ENCODE assay signal across 16 cellular contexts in genomic region chr17:6643460-6644125, GRCh38. TPM values are rescaled to one million over a fixed set of nuclear protein-coding genes. Genes with fewer than 3 reads are reported as not detected.
DNase-seq lines count a peak whose midpoint lies in the region; ATAC-seq and TF ChIP-seq lines count a peak whose summit lies in the region.
"Had no signal": no experiment of that assay in that cellular context is flagged by ENCODE, and none has a peak within 500 bp of the region (broad histone marks: within the 10 kb centered on the region; RNA-seq: fewer than 3 reads in every experiment).

No MANE protein-coding gene starts in this region.

- no peaks in the 10 kb centered on the region for H3K9me3 ChIP-seq in MG63
- H3K9me3 ChIP-seq in right atrium auricular region = no peaks in the 10 kb centered on the region
- no peaks in the 10 kb centered on the region for H3K9me3 ChIP-seq in left lung
- H3K9me3 ChIP-seq in H9 (ENCODE audit: control insufficient read depth, low read depth, low read length) = no peaks in the 10 kb centered on the region
- H3K9me3 ChIP-seq: heart right ventricle, lower lobe of right lung had no signal

- no peaks in the 10 kb centered on the region for H3K9me3 Mint-ChIP-seq in activated CD4-positive, alpha-beta T cell treated with anti-CD3 and anti-CD28 coated beads for 36 hours (ENCODE audit: low read depth)
- no peaks in the 10 kb centered on the region for H3K9me3 Mint-ChIP-seq in activated CD4-positive, alpha-beta T cell treated with anti-CD3 and anti-CD28 coated beads, Interleukin-2, amount 10 ng/mL, durations not matched to agents 7 days and 5 days
- no peaks in the 10 kb centered on the region for H3K9me3 Mint-ChIP-seq in H9

- H3K79me2 ChIP-seq in H9 (ENCODE audit: insufficient read depth, low read length) = peaks cover 2% of the 10 kb centered on the region; the same call in 1 of the 2 replicates

- H3T11ph ChIP-seq in H9 (ENCODE audit: low read length) = no peak overlapping the region

- no peak overlapping the region for H2BK120ac ChIP-seq in H9 (ENCODE audit: low read depth, low read length, poor library complexity, severe bottlenecking)

- H3K4me1 ChIP-seq in right atrium auricular region (peaks cover 0 to 47% of the 10 kb centered on the region in 2 donors), left lung (peaks cover 4 to 33% of the 10 kb centered on the region in 2 donors), H9 (ENCODE audit: insufficient read depth, low read length) (no peaks in the 10 kb centered on the region)

- H4K8ac ChIP-seq in H9 (replicated peaks; ENCODE audit: insufficient read length, low read depth, low read length) = no peak overlapping the region

- H4K5ac ChIP-seq in H9 (ENCODE audit: insufficient read length, low read depth, low read length) = no peak overlapping the region

- no peak overlapping the region for H3K23ac ChIP-seq in H9 (ENCODE audit: insufficient read length, low read depth, low read length)

- CTCF ChIA-PET in activated CD4-positive, alpha-beta T cell treated with anti-CD3 and anti-CD28 coated beads for 36 hours (lab: Charles Lee) = interaction anchor here (0.6 to 1.0 kb wide), 2 partner anchors 23 to 371 kb away, joined by 4 to 6 read pairs; a partner anchor contains a TSS
- CTCF ChIA-PET in activated CD4-positive, alpha-beta T cell treated with anti-CD3 and anti-CD28 coated beads, Interleukin-2, amount 10 ng/mL, durations not matched to agents 7 days and 5 days (lab: Charles Lee) = interaction anchor here (1.1 kb wide), 1 partner anchor 26 kb away, joined by 3 read pairs; no protein-coding TSS in a partner anchor

- POLR2A ChIA-PET in activated CD4-positive, alpha-beta T cell treated with anti-CD3 and anti-CD28 coated beads for 36 hours (lab: Charles Lee) = no interaction called here
- POLR2A ChIA-PET in activated CD4-positive, alpha-beta T cell treated with anti-CD3 and anti-CD28 coated beads, Interleukin-2, amount 10 ng/mL, durations not matched to agents 7 days and 5 days (lab: Charles Lee) = no interaction called here

- peaks cover 3% of the 10 kb centered on the region for H3K79me1 ChIP-seq in H9 (ENCODE audit: insufficient read depth, low read depth, low read length, poor library complexity, severe bottlenecking)

- no peak overlapping the region for H2BK12ac ChIP-seq in H9 (ENCODE audit: insufficient read length, low read depth, low read length)

- H2AK5ac ChIP-seq in H9 (ENCODE audit: insufficient read length, low read length) = no peak overlapping the region

- H3K56ac ChIP-seq in H9 (ENCODE audit: insufficient read length, low read depth, low read length) = no peak overlapping the region

- no peak for ATAC-seq in activated CD4-positive, alpha-beta T cell treated with anti-CD3 and anti-CD28 coated beads for 36 hours
- ATAC-seq in left lung = no peak
- ATAC-seq: heart right ventricle, lower lobe of right lung had no signal

- H3K27ac Mint-ChIP-seq in activated CD4-positive, alpha-beta T cell treated with anti-CD3 and anti-CD28 coated beads for 36 hours = peak overlapping the region; percentile 89
- no peak overlapping the region for H3K27ac Mint-ChIP-seq in activated CD4-positive, alpha-beta T cell treated with anti-CD3 and anti-CD28 coated beads, Interleukin-2, amount 10 ng/mL, durations not matched to agents 7 days and 5 days
- no peak overlapping the region for H3K27ac Mint-ChIP-seq in H9

- no CpG with 5 or more reads among the region's 5 CpGs for WGBS in H9 (ENCODE audit: extremely low coverage, insufficient read length, low lambda C conversion rate)

- H3K4me3 Mint-ChIP-seq in activated CD4-positive, alpha-beta T cell treated with anti-CD3 and anti-CD28 coated beads for 36 hours = no peak overlapping the region
- no peak overlapping the region for H3K4me3 Mint-ChIP-seq in activated CD4-positive, alpha-beta T cell treated with anti-CD3 and anti-CD28 coated beads, Interleukin-2, amount 10 ng/mL, durations not matched to agents 7 days and 5 days
- H3K4me3 Mint-ChIP-seq in H9 = no peak overlapping the region

- peaks cover 18% of the 10 kb centered on the region for H3K23me2 ChIP-seq in H9 (ENCODE audit: insufficient read length, low read depth, low read length, poor library complexity, severe bottlenecking)

- peaks cover 47% of the 10 kb centered on the region for H3K36me3 Mint-ChIP-seq in activated CD4-positive, alpha-beta T cell treated with anti-CD3 and anti-CD28 coated beads for 36 hours (ENCODE audit: low read depth)
- H3K36me3 Mint-ChIP-seq in activated CD4-positive, alpha-beta T cell treated with anti-CD3 and anti-CD28 coated beads, Interleukin-2, amount 10 ng/mL, durations not matched to agents 7 days and 5 days (ENCODE audit: low read depth) = peaks cover 44% of the 10 kb centered on the region
- H3K36me3 Mint-ChIP-seq in H9 (ENCODE audit: insufficient read depth in 1 of 3, low read depth in 3 of 3) = peaks cover 3 to 48% (median 41%) of the 10 kb centered on the region in 3 experiments; a peak in 6 of 7 replicates

- H3K27ac ChIP-seq in right atrium auricular region (no peak overlapping the region), left lung (no peak overlapping the region), H9 (ENCODE audit: insufficient read length, low read depth, low read length) (no peak overlapping the region)
- H3K27ac ChIP-seq: heart right ventricle, lower lobe of right lung had no signal

- no peak overlapping the region for H2BK15ac ChIP-seq in H9 (ENCODE audit: low read depth, low read length)

- no peak overlapping the region for H3K4me2 ChIP-seq in H9 (ENCODE audit: insufficient read depth, insufficient read length, low read length)

- H4K20me1 ChIP-seq in H9 (ENCODE audit: control insufficient read depth, insufficient read depth, insufficient read length) = no peaks in the 10 kb centered on the region

- no peak overlapping the region for H3K9ac ChIP-seq in H9 (ENCODE audit: extremely low read depth, insufficient read length, low read length)

- no peak overlapping the region for H4K91ac ChIP-seq in H9 (ENCODE audit: insufficient read length, low read depth, low read length)

- peaks cover 66% of the 10 kb centered on the region for H3K4me1 Mint-ChIP-seq in activated CD4-positive, alpha-beta T cell treated with anti-CD3 and anti-CD28 coated beads for 36 hours
- H3K4me1 Mint-ChIP-seq in activated CD4-positive, alpha-beta T cell treated with anti-CD3 and anti-CD28 coated beads, Interleukin-2, amount 10 ng/mL, durations not matched to agents 7 days and 5 days = peaks cover 68% of the 10 kb centered on the region
- peaks cover 15 to 16% of the 10 kb centered on the region in 2 experiments for H3K4me1 Mint-ChIP-seq in H9

- H3K4me3 ChIP-seq in MG63 = no peak overlapping the region
- peak overlapping the region; percentile 4 for H3K4me3 ChIP-seq in epithelial cell of esophagus (ENCODE audit: low read length)
- H3K4me3 ChIP-seq in right atrium auricular region = no peak overlapping the region
- no peak overlapping the region for H3K4me3 ChIP-seq in left lung
- H3K4me3 ChIP-seq: heart right ventricle, lower lobe of right lung had no signal

- no peak overlapping the region for H2BK5ac ChIP-seq in H9 (ENCODE audit: insufficient read length, low read length)

- intact Hi-C loops in activated CD4-positive, alpha-beta T cell treated with anti-CD3 and anti-CD28 coated beads for 36 hours (cut with DNase I, micrococcal nuclease) = loop anchor here (5.0 to 10.0 kb wide), 8 partner anchors 169 to 1794 kb away; partner anchors contain the start of genes ACADVL (in 1 of the 2), DLG4 (in 1 of the 2), NDEL1 (in 1 of the 2) and NLRP1 (in 1 of the 2)
- intact Hi-C loops in left lung (cut with DNase I) = no loop called here

- no peaks in the 10 kb centered on the region for H3K27me3 ChIP-seq in MG63
- no peaks in the 10 kb centered on the region for H3K27me3 ChIP-seq in right atrium auricular region
- H3K27me3 ChIP-seq in left lung = no peaks in the 10 kb centered on the region
- no peaks in the 10 kb centered on the region for H3K27me3 ChIP-seq in H9 (ENCODE audit: insufficient read depth, low read length)
- H3K27me3 ChIP-seq: heart right ventricle had no signal

- DNase-seq in activated CD4-positive, alpha-beta T cell treated with anti-CD3 and anti-CD28 coated beads for 36 hours = peak; percentile 27
- no peak for DNase-seq in activated CD4-positive, alpha-beta T cell treated with anti-CD3 and anti-CD28 coated beads, Interleukin-2, amount 10 ng/mL, durations not matched to agents 7 days and 5 days
- peak; percentile 79 for DNase-seq in MG63
- DNase-seq in epithelial cell of esophagus (ENCODE audit: low read depth) = peak; percentile 86
- DNase-seq in renal cortical epithelial cell (ENCODE audit: low read depth) = peak; percentile 68
- no peak for DNase-seq in right atrium auricular region (ENCODE audit: low spot score)
- no peak for DNase-seq in left lung
- DNase-seq in H9 = no peak
- DNase-seq: activated gamma-delta T cell; dermis blood vessel endothelial cell; heart right ventricle; lower lobe of right lung; NCI-H526; SHP77 treated with DMSO at 0.1 percent for 48 hours; stimulated activated CD4-positive, alpha-beta T cell treated with anti-CD3 and anti-CD28 coated beads, Interleukin-4, amount 100 ng/mL, for 4 hours; substantia nigra had no signal

- H2BK20ac ChIP-seq in H9 (ENCODE audit: low read depth, low read length, poor library complexity, severe bottlenecking) = no peak overlapping the region

- H3K36me3 ChIP-seq in MG63 (peaks cover 22% of the 10 kb centered on the region), right atrium auricular region (peaks cover 18% of the 10 kb centered on the region), left lung (peaks cover 0 to 52% of the 10 kb centered on the region in 2 donors)

- H3K4ac ChIP-seq in H9 (ENCODE audit: low read depth, low read length) = no peak overlapping the region

- no peak overlapping the region for H2AFZ ChIP-seq in H9 (ENCODE audit: low read length)

- TF ChIP-seq CTCF in epithelial cell of esophagus (IDR thresholded peaks at IDR 0.05; ENCODE audit: insufficient read depth, low read depth, low read length, missing control alignments) = no peak
- TF ChIP-seq CTCF in right atrium auricular region (IDR thresholded peaks at IDR 0.05) = no peak
- TF ChIP-seq CTCF in left lung (IDR thresholded peaks at IDR 0.05) = no peak
- no peak for TF ChIP-seq CTCF in H9 (conservative IDR thresholded peaks at IDR 0.05)

- no peaks in the 10 kb centered on the region for H3K27me3 Mint-ChIP-seq in activated CD4-positive, alpha-beta T cell treated with anti-CD3 and anti-CD28 coated beads for 36 hours
- H3K27me3 Mint-ChIP-seq in activated CD4-positive, alpha-beta T cell treated with anti-CD3 and anti-CD28 coated beads, Interleukin-2, amount 10 ng/mL, durations not matched to agents 7 days and 5 days = no peaks in the 10 kb centered on the region
- no peaks in the 10 kb centered on the region; the same call in 1 of the 2 replicates for H3K27me3 Mint-ChIP-seq in H9 (ENCODE audit: low read depth)

- H3K18ac ChIP-seq in H9 (ENCODE audit: insufficient read length, low read depth, low read length) = no peak overlapping the region

- H3K14ac ChIP-seq in H9 (ENCODE audit: insufficient read depth, low read length) = no peak overlapping the region

RNA-seq across cellular contexts. Expression of gene TXNDC17, which starts 2.7 kb away (rescaled TPM):
- total RNA-seq in activated CD4-positive, alpha-beta T cell treated with anti-CD3 and anti-CD28 coated beads for 36 hours = 100 to 1,000 TPM in 1 of 2 experiments, 10 to 100 TPM in 1; 52.4 to 122 TPM
- total RNA-seq in activated CD4-positive, alpha-beta T cell treated with anti-CD3 and anti-CD28 coated beads, Interleukin-2, amount 10 ng/mL, durations not matched to agents 7 days and 5 days = 10 to 100 TPM; 49.0 to 69.0 TPM
- 54.8 and 127 TPM in 2 replicates for total RNA-seq in MG63 (2014; rRNA removed; shearing (Covaris generic); ENCODE audit: low replicate concordance)
- total RNA-seq in renal cortical epithelial cell (137 and 152 TPM in 2 replicates), right atrium auricular region (100 to 1,000 TPM in 1 of 2 donors, 10 to 100 TPM in 1; 98.0 to 155 TPM), left lung (100 to 1,000 TPM in 1 of 2 donors, 10 to 100 TPM in 1; 93.1 to 102 TPM), H9 (2021) (170 and 188 TPM in 2 replicates)

RNA-seq across cellular contexts. Expression of gene KIAA0753, which starts 3.1 kb away (rescaled TPM):
- 10 to 100 TPM; 17.1 to 24.9 TPM for total RNA-seq in activated CD4-positive, alpha-beta T cell treated with anti-CD3 and anti-CD28 coated beads for 36 hours
- total RNA-seq in activated CD4-positive, alpha-beta T cell treated with anti-CD3 and anti-CD28 coated beads, Interleukin-2, amount 10 ng/mL, durations not matched to agents 7 days and 5 days = 10 to 100 TPM; 16.3 to 17.6 TPM
- total RNA-seq in MG63 (2014; rRNA removed; shearing (Covaris generic); ENCODE audit: low replicate concordance) = 5.7 and 8.0 TPM in 2 replicates
- 9.4 and 25.6 TPM in 2 replicates for total RNA-seq in renal cortical epithelial cell
- 1 to 10 TPM; 5.3 to 8.4 TPM for total RNA-seq in right atrium auricular region
- total RNA-seq in left lung = 10 to 100 TPM; 15.8 to 18.6 TPM
- 37.2 and 37.4 TPM in 2 replicates for total RNA-seq in H9 (2021)

RNA-seq across cellular contexts. Expression of gene MED31, which starts 7.8 kb away (rescaled TPM):
- total RNA-seq in activated CD4-positive, alpha-beta T cell treated with anti-CD3 and anti-CD28 coated beads for 36 hours = 10 to 100 TPM; 17.7 to 24.5 TPM
- total RNA-seq in activated CD4-positive, alpha-beta T cell treated with anti-CD3 and anti-CD28 coated beads, Interleukin-2, amount 10 ng/mL, durations not matched to agents 7 days and 5 days = 10 to 100 TPM; 19.4 to 20.3 TPM
- 7.7 and 10.6 TPM in 2 replicates for total RNA-seq in MG63 (2014; rRNA removed; shearing (Covaris generic); ENCODE audit: low replicate concordance)
- total RNA-seq in renal cortical epithelial cell = 8.5 and 16.8 TPM in 2 replicates
- 1 to 10 TPM; 7.0 to 8.2 TPM for total RNA-seq in right atrium auricular region
- total RNA-seq in left lung = 10 to 100 TPM; 19.1 to 26.8 TPM
- 9.1 and 11.8 TPM in 2 replicates for total RNA-seq in H9 (2021)

RNA-seq across cellular contexts. Expression of gene C17orf100, which starts 8.0 kb away (rescaled TPM):
- 1 to 10 TPM; 1.6 to 2.0 TPM for total RNA-seq in activated CD4-positive, alpha-beta T cell treated with anti-CD3 and anti-CD28 coated beads for 36 hours
- 1 to 10 TPM; 1.9 to 2.5 TPM for total RNA-seq in activated CD4-positive, alpha-beta T cell treated with anti-CD3 and anti-CD28 coated beads, Interleukin-2, amount 10 ng/mL, durations not matched to agents 7 days and 5 days
- 1.9 and 2.9 TPM in 2 replicates for total RNA-seq in MG63 (2014; rRNA removed; shearing (Covaris generic); ENCODE audit: low replicate concordance)
- total RNA-seq in renal cortical epithelial cell = 1.4 TPM in 1 of 2 replicates, not detected in the other
- under 1 TPM in 1 of 2 donors, not detected in 1; 0.63 TPM for total RNA-seq in right atrium auricular region
- 1 to 10 TPM; 1.3 to 2.2 TPM for total RNA-seq in left lung
- 0.70 and 1.1 TPM in 2 replicates for total RNA-seq in H9 (2021)

Comparison
In these comparisons a context has a peak if more than half of its experiments do, and no peak if none do; other contexts are left out.
1. DNase-seq: peak in activated CD4-positive, alpha-beta T cell treated with anti-CD3 and anti-CD28 coated beads for 36 hours (single experiment), MG63 (single experiment), epithelial cell of esophagus (single experiment) and renal cortical epithelial cell (single experiment); none in activated CD4-positive, alpha-beta T cell treated with anti-CD3 and anti-CD28 coated beads, Interleukin-2, amount 10 ng/mL, durations not matched to agents 7 days and 5 days (single experiment), right atrium auricular region (single experiment), left lung (0 of 2) and H9 (single experiment).
2. intact Hi-C loops: an anchor here in activated CD4-positive, alpha-beta T cell treated with anti-CD3 and anti-CD28 coated beads for 36 hours (5.0 to 10.0 kb wide); none called in left lung.